In genomic region chr1:201309420-201309819, GRCh38 we compare ENCODE assay signal across 8 cellular contexts. TPM values are rescaled to one million over a fixed set of nuclear protein-coding genes. Genes with fewer than 3 reads are reported as not detected.
DNase-seq lines count a peak whose midpoint lies in the region; ATAC-seq and TF ChIP-seq lines count a peak whose summit lies in the region.

No MANE protein-coding gene starts in this region.

- H3K4me1 ChIP-seq in Peyer's patch (peaks cover 0 to 48% (median 2%) of the 10 kb centered on the region in 4 donors), gastroesophageal sphincter (peaks cover 0 to 29% (median 0%) of the 10 kb centered on the region in 3 donors)

- H3K4me3 ChIP-seq in Peyer's patch (no peak overlapping the region), gastroesophageal sphincter (no peak overlapping the region)

- no CpG with 5 or more reads among the region's 9 CpGs for WGBS in gastroesophageal sphincter (ENCODE audit: low coverage in 1 of 2), 2 donors

- DNase-seq in DMS79 (lab: John Stamatoyannopoulos, UW) (peak; percentile 21), LHCN-M2 (ENCODE audit: low read depth) (peak; percentile 24), Peyer's patch (peak in 2 of 3 donors; percentile 89), pons (ENCODE audit: low spot score) (peak; percentile 56), HK-2 (ENCODE audit: unreplicated experiment) (no peak)

- ATAC-seq in gastroesophageal sphincter (peak; percentile 63), GM21528 (IDR thresholded peaks at IDR 0.05; ENCODE audit: low FRiP score, unreplicated experiment) (no peak), GM19452 (IDR thresholded peaks at IDR 0.05; ENCODE audit: unreplicated experiment) (no peak)

- TF ChIP-seq EP300 in gastroesophageal sphincter (IDR thresholded peaks at IDR 0.05): no peak

- TF ChIP-seq POLR2A in Peyer's patch (IDR thresholded peaks at IDR 0.05): peak in 1 of 2 donors; percentile 53
- no peak for TF ChIP-seq POLR2A in gastroesophageal sphincter (IDR thresholded peaks at IDR 0.05)

- TF ChIP-seq CTCF in Peyer's patch (IDR thresholded peaks at IDR 0.05) (peak in 2 of 6 experiments; percentile 26 to 58), gastroesophageal sphincter (IDR thresholded peaks at IDR 0.05) (peak in 1 of 4 experiments; percentile 23)

- no peaks in the 10 kb centered on the region for H3K36me3 ChIP-seq in Peyer's patch
- H3K36me3 ChIP-seq in gastroesophageal sphincter: no peaks in the 10 kb centered on the region

- peak overlapping the region in 2 of 4 donors; percentile 62 to 86 for H3K27ac ChIP-seq in Peyer's patch
- H3K27ac ChIP-seq in gastroesophageal sphincter: peak overlapping the region in 3 of 4 donors; percentile 35 to 60 (median 53)

- H3K27me3 ChIP-seq in Peyer's patch (no peaks in the 10 kb centered on the region), gastroesophageal sphincter (peaks cover 32% of the 10 kb centered on the region)

- H3K9me3 ChIP-seq in Peyer's patch (no peaks in the 10 kb centered on the region), gastroesophageal sphincter (no peaks in the 10 kb centered on the region)

RNA-seq across cellular contexts. Expression of gene PKP1, which starts 26.1 kb away (rescaled TPM):
- total RNA-seq in LHCN-M2 (2014; rRNA removed) (not detected in 2 replicates), Peyer's patch (10 to 100 TPM in 1 of 4 donors, 1 to 10 TPM in 2, under 1 TPM in 1; 0.54 to 11.6 (median 1.4) TPM), gastroesophageal sphincter (10 to 100 TPM in 1 of 4 donors, 1 to 10 TPM in 2, under 1 TPM in 1; 0.27 to 12.8 (median 4.0) TPM)
- polyA plus RNA-seq in LHCN-M2 (2012): 0.24 TPM
